14 cellular contexts compared by ENCODE assay signal in genomic region chr7:42522227-42522991, GRCh38.
DNase-seq lines count a peak whose midpoint lies in the region; ATAC-seq and FAIRE-seq lines count a peak whose summit lies in the region.
"Had no signal": no experiment of that assay in that cellular context is flagged by ENCODE, and none has a peak within 500 bp of the region (broad histone marks: within the 10 kb centered on the region; RNA-seq: fewer than 3 reads in every experiment).

No MANE protein-coding gene starts in this region.

- no peaks in the 10 kb centered on the region for H3K27me3 ChIP-seq in neuron (ENCODE audit: insufficient read depth, low read length)
- H3K27me3 ChIP-seq: BLaER1 had no signal

- no peak overlapping the region for H3K4me3 ChIP-seq in neuron (ENCODE audit: low read length)
- H3K4me3 ChIP-seq: BLaER1 had no signal

- DNase-seq in COLO829 (ENCODE audit: low spot score) (peak; percentile 51), RPMI7951 (ENCODE audit: low read depth) (peak; percentile 70), fibroblast of peridontal ligament (ENCODE audit: extremely low read depth) (peak; percentile 25), GM19239 (ENCODE audit: insufficient read length, low spot score) (no peak)
- DNase-seq: activated naive CD8-positive, alpha-beta T cell treated with anti-CD3 and anti-CD28 coated beads for 36 hours; DMS53; NCI-H1417; PC-3; T-helper 1 cell had no signal

- H3K9me3 ChIP-seq in neuron (ENCODE audit: low read length): peaks cover 2% of the 10 kb centered on the region

- H3K4me1 ChIP-seq in neuron (ENCODE audit: insufficient read depth, low read length): peaks cover 5% of the 10 kb centered on the region

- ATAC-seq in GM18517 (IDR thresholded peaks at IDR 0.05; ENCODE audit: unreplicated experiment) (no peak), esophagus mucosa (no peak), GM21390 (IDR thresholded peaks at IDR 0.05; ENCODE audit: unreplicated experiment) (no peak)
- ATAC-seq: PC-3 had no signal

- FAIRE-seq in GM19239 (lab: Jason Lieb, UNC): no peak

- H2AFZ ChIP-seq in neuron (ENCODE audit: low read depth, low read length): peak overlapping the region; percentile 63

- no peaks in the 10 kb centered on the region for H3K36me3 ChIP-seq in neuron (ENCODE audit: insufficient read depth, low read length)
- H3K36me3 ChIP-seq: BLaER1 had no signal
